ENCODE assay signal across 21 cellular contexts in genomic region chr3:63557912-63558311, GRCh38.
DNase-seq lines count a peak whose midpoint lies in the region; ATAC-seq, FAIRE-seq and TF ChIP-seq lines count a peak whose summit lies in the region.
"Had no signal": no experiment of that assay in that cellular context is flagged by ENCODE, and none has a peak within 500 bp of the region (broad histone marks: within the 10 kb centered on the region; RNA-seq: fewer than 3 reads in every experiment).

No MANE protein-coding gene starts in this region.

- ATAC-seq in GM18520 (IDR thresholded peaks at IDR 0.05; ENCODE audit: unreplicated experiment) (peak; percentile 79), GM21529 (IDR thresholded peaks at IDR 0.05; ENCODE audit: unreplicated experiment) (peak; percentile 79), HG03108 (IDR thresholded peaks at IDR 0.05; ENCODE audit: unreplicated experiment) (peak; percentile 66), pancreas (no peak)
- ATAC-seq: activated CD4-positive, CD25-positive, alpha-beta regulatory T cell treated with anti-CD3 and anti-CD28 coated beads, Interleukin-2, amount 50 U/mL, for 24 hours; left ventricle myocardium superior had no signal

- H3K27me3 Mint-ChIP-seq in CD14-positive monocyte (ENCODE audit: low read depth in 3 of 3), result peaks cover 0 to under 1% (median 0%) of the 10 kb centered on the region in 3 donors

- no peaks in the 10 kb centered on the region for H3K36me3 Mint-ChIP-seq in CD14-positive monocyte

- no peaks in the 10 kb centered on the region for H3K36me3 ChIP-seq in pancreas

- no peak overlapping the region for H3K27ac Mint-ChIP-seq in CD14-positive monocyte
- H3K27ac Mint-ChIP-seq: HFFc6 had no signal

- peaks cover 0 to 5% (median 0%) of the 10 kb centered on the region in 3 donors for H3K4me1 ChIP-seq in pancreas

- no peaks in the 10 kb centered on the region for H3K27me3 ChIP-seq in pancreas

- H3K9me3 Mint-ChIP-seq in CD14-positive monocyte, result peaks cover 0 to 5% (median 3%) of the 10 kb centered on the region in 7 donors
- H3K9me3 Mint-ChIP-seq: HFFc6 had no signal

- TF ChIP-seq CTCF in pancreas (IDR thresholded peaks at IDR 0.05), result no peak
- TF ChIP-seq CTCF in CD14-positive monocyte (IDR thresholded peaks at IDR 0.05), result no peak

- intact Hi-C loops in pancreas (cut with DNase I), result no loop called here
- intact Hi-C loops in CD14-positive monocyte (cut with micrococcal nuclease), result no loop called here

- H3K27ac ChIP-seq in pancreas, result no peak overlapping the region
- H3K27ac ChIP-seq: coronary artery, skin epidermis had no signal

- H3K4me3 ChIP-seq in pancreas, result no peak overlapping the region
- H3K4me3 ChIP-seq: coronary artery, skin epidermis had no signal

- DNase-seq in NOMO-1 treated with DMSO at 0.1 percent for 48 hours (lab: John Stamatoyannopoulos, UW; ENCODE audit: unreplicated experiment) (peak; percentile 84), 8988T (no peak), NCI-H82 (lab: John Stamatoyannopoulos, UW) (no peak), pancreas (no peak), CD14-positive monocyte (ENCODE audit: low spot score) (no peak)
- DNase-seq: activated T-cell treated with anti-CD3 and anti-CD28 coated beads, Interleukin-2, amount 50 U/mL, for 48 hours; amygdala; DMS79 treated with DMSO at 0.1 percent for 48 hours; HFFc6; hypothalamus; left ventricle myocardium superior; NCI-H146; NCI-H69; substantia nigra had no signal

- no peak for FAIRE-seq in pancreas (lab: Jason Lieb, UNC)
- FAIRE-seq: GM18507 had no signal

- H3K9me3 ChIP-seq in pancreas, result no peaks in the 10 kb centered on the region

- no peak overlapping the region for H3K4me3 Mint-ChIP-seq in CD14-positive monocyte
- H3K4me3 Mint-ChIP-seq: HFFc6 had no signal

- H3K4me1 Mint-ChIP-seq in CD14-positive monocyte, result no peaks in the 10 kb centered on the region

Comparison
In these comparisons a context has a peak if more than half of its experiments do, and no peak if none do; other contexts are left out.
1. ATAC-seq: peak in GM18520 (single experiment), GM21529 (single experiment) and HG03108 (single experiment); none in pancreas (0 of 4).